In genomic region chr4:39302901-39303300, GRCh38 we compare ENCODE assay signal across 14 cellular contexts.
DNase-seq lines count a peak whose midpoint lies in the region; ATAC-seq lines count a peak whose summit lies in the region.
"Had no signal": no experiment of that assay in that cellular context is flagged by ENCODE, and none has a peak within 500 bp of the region (broad histone marks: within the 10 kb centered on the region; RNA-seq: fewer than 3 reads in every experiment).

No MANE protein-coding gene starts in this region.

- no peaks in the 10 kb centered on the region for H3K9me3 Mint-ChIP-seq in T-helper 2 cell treated with Interferon-gamma antibody and Interleukin-4, amounts not matched to agents 5 μg/mL and 100 μg/mL, for 36 hours
- no peaks in the 10 kb centered on the region for H3K9me3 Mint-ChIP-seq in activated CD8-positive, alpha-beta memory T cell treated with anti-CD3 and anti-CD28 coated beads, Interleukin-2, amount 10 ng/mL, durations not matched to agents 7 days and 5 days (ENCODE audit: low read depth)
- H3K9me3 Mint-ChIP-seq: CD4-positive, alpha-beta T cell; CD8-positive, alpha-beta T cell had no signal

- peaks cover 4% of the 10 kb centered on the region for H3K4me1 Mint-ChIP-seq in T-helper 2 cell treated with Interferon-gamma antibody and Interleukin-4, amounts not matched to agents 5 μg/mL and 100 μg/mL, for 36 hours (ENCODE audit: low read depth)
- H3K4me1 Mint-ChIP-seq in activated CD8-positive, alpha-beta memory T cell treated with anti-CD3 and anti-CD28 coated beads, Interleukin-2, amount 10 ng/mL, durations not matched to agents 7 days and 5 days, result peaks cover 9% of the 10 kb centered on the region
- H3K4me1 Mint-ChIP-seq: B cell had no signal

- peak overlapping the region; percentile 49 for H3K27ac Mint-ChIP-seq in T-helper 2 cell treated with Interferon-gamma antibody and Interleukin-4, amounts not matched to agents 5 μg/mL and 100 μg/mL, for 36 hours
- H3K27ac Mint-ChIP-seq in activated CD8-positive, alpha-beta memory T cell treated with anti-CD3 and anti-CD28 coated beads, Interleukin-2, amount 10 ng/mL, durations not matched to agents 7 days and 5 days, result peak overlapping the region; percentile 1
- H3K27ac Mint-ChIP-seq: B cell; CD4-positive, alpha-beta T cell; CD8-positive, alpha-beta T cell had no signal

- H3K36me3 Mint-ChIP-seq in T-helper 2 cell treated with Interferon-gamma antibody and Interleukin-4, amounts not matched to agents 5 μg/mL and 100 μg/mL, for 36 hours (ENCODE audit: low read depth), result peaks cover 64% of the 10 kb centered on the region
- peaks cover 63% of the 10 kb centered on the region for H3K36me3 Mint-ChIP-seq in activated CD8-positive, alpha-beta memory T cell treated with anti-CD3 and anti-CD28 coated beads, Interleukin-2, amount 10 ng/mL, durations not matched to agents 7 days and 5 days

- DNase-seq in T-helper 2 cell treated with Interferon-gamma antibody and Interleukin-4, amounts not matched to agents 5 μg/mL and 100 μg/mL, for 36 hours (ENCODE audit: low spot score), result no peak
- DNase-seq in T-helper 2 cell, result no peak
- no peak for DNase-seq in activated CD8-positive, alpha-beta memory T cell treated with anti-CD3 and anti-CD28 coated beads, Interleukin-2, amount 10 ng/mL, durations not matched to agents 7 days and 5 days
- no peak for DNase-seq in activated CD8-positive, alpha-beta memory T cell treated with anti-CD3 and anti-CD28 coated beads for 24 hours
- no peak for DNase-seq in GM19240 (ENCODE audit: insufficient read length, low spot score)
- DNase-seq: AML-193; Caco-2; Calu3; CD4-positive, alpha-beta T cell; CD8-positive, alpha-beta T cell; DMS79 treated with DMSO at 0.1 percent for 48 hours; GF-D8 had no signal

- H3K4me3 Mint-ChIP-seq in T-helper 2 cell treated with Interferon-gamma antibody and Interleukin-4, amounts not matched to agents 5 μg/mL and 100 μg/mL, for 36 hours, result no peak overlapping the region
- H3K4me3 Mint-ChIP-seq in activated CD8-positive, alpha-beta memory T cell treated with anti-CD3 and anti-CD28 coated beads, Interleukin-2, amount 10 ng/mL, durations not matched to agents 7 days and 5 days, result no peak overlapping the region
- H3K4me3 Mint-ChIP-seq: B cell; CD4-positive, alpha-beta T cell; CD8-positive, alpha-beta T cell had no signal

- no peaks in the 10 kb centered on the region for H3K27me3 Mint-ChIP-seq in T-helper 2 cell treated with Interferon-gamma antibody and Interleukin-4, amounts not matched to agents 5 μg/mL and 100 μg/mL, for 36 hours (ENCODE audit: low read depth)
- no peaks in the 10 kb centered on the region for H3K27me3 Mint-ChIP-seq in activated CD8-positive, alpha-beta memory T cell treated with anti-CD3 and anti-CD28 coated beads, Interleukin-2, amount 10 ng/mL, durations not matched to agents 7 days and 5 days
- H3K27me3 Mint-ChIP-seq: B cell; CD4-positive, alpha-beta T cell had no signal

- no peak for ATAC-seq in activated CD8-positive, alpha-beta memory T cell treated with anti-CD3 and anti-CD28 coated beads, Interleukin-2, amount 10 ng/mL, durations not matched to agents 7 days and 5 days
- ATAC-seq: A549; CD8-positive, alpha-beta T cell had no signal

- CTCF ChIA-PET in activated CD8-positive, alpha-beta memory T cell treated with anti-CD3 and anti-CD28 coated beads, Interleukin-2, amount 10 ng/mL, durations not matched to agents 7 days and 5 days (lab: Charles Lee), result interaction anchor here (0.6 kb wide), 1 partner anchor 443 kb away, joined by 4 read pairs; no protein-coding TSS in a partner anchor
